ENCODE assay signal across 19 cellular contexts in the genomic region with DNA sequence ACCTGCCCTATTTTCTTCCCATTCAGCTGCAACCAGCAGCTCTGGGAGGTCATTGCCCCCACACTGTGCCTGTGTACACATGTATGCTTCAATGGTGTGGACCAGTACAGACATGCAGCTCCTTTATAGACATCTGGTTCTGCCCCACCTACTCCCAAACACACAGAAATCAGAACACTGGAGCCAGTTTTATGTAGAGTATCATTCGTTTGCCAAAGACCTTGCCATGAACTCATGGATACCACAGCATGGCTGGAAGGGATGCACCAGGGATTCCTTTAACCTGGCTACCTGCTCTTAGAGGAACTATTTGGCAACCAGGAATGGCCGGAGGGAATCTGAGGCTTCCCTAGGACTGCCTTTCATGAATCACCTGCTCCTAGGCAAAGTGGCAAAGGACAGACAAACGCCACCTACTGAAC.
DNase-seq lines count a peak whose midpoint lies in the region; ATAC-seq and TF ChIP-seq lines count a peak whose summit lies in the region.
"Had no signal": no experiment of that assay in that cellular context is flagged by ENCODE, and none has a peak within 500 bp of the region (broad histone marks: within the 10 kb centered on the region; RNA-seq: fewer than 3 reads in every experiment).

No MANE protein-coding gene starts in this region.

- H3K27me3 ChIP-seq in right atrium auricular region (no peaks in the 10 kb centered on the region), heart left ventricle (no peaks in the 10 kb centered on the region)

- no peak for TF ChIP-seq POLR2A in heart left ventricle (IDR thresholded peaks at IDR 0.05)

- H3K4me3 ChIP-seq in right atrium auricular region (no peak overlapping the region), heart left ventricle (no peak overlapping the region)

- H3K27me3 Mint-ChIP-seq in osteocyte (ENCODE audit: unreplicated experiment) (no peaks in the 10 kb centered on the region), natural killer cell (ENCODE audit: low read depth in 2 of 2) (no peaks in the 10 kb centered on the region)
- H3K27me3 Mint-ChIP-seq: CD4-positive, alpha-beta memory T cell; memory B cell; natural killer cell treated with Interleukin-12 subunit alpha and Interleukin-12 subunit beta and Interleukin-15 and Interleukin-18, amount 100 ng/mL, for 72 hours; stimulated activated memory B cell treated with anti-CD40 and anti-IgM and Interleukin-4, amounts not matched to agents 10 μg/mL and 1 μg/mL and 100 μg/mL, for 72 hours had no signal

- H3K4me1 Mint-ChIP-seq in osteocyte (ENCODE audit: unreplicated experiment), result peaks cover 93% of the 10 kb centered on the region
- H3K4me1 Mint-ChIP-seq in natural killer cell, result peaks cover 0 to 22% of the 10 kb centered on the region in 2 donors
- H3K4me1 Mint-ChIP-seq: CD4-positive, alpha-beta memory T cell; memory B cell had no signal

- DNase-seq in right atrium auricular region (ENCODE audit: low spot score), result no peak
- no peak for DNase-seq in heart left ventricle
- DNase-seq in epithelial cell of prostate (ENCODE audit: low read depth, low spot score), result peak; percentile 60
- DNase-seq in osteocyte (ENCODE audit: extremely low spot score, unreplicated experiment), result no peak
- no peak for DNase-seq in NK-92 (lab: John Stamatoyannopoulos, UW; ENCODE audit: unreplicated experiment)
- no peak for DNase-seq in occipital lobe (lab: John Stamatoyannopoulos, UW)
- no peak for DNase-seq in NCI-H446 treated with DMSO at 0.1 percent for 48 hours (lab: John Stamatoyannopoulos, UW)
- DNase-seq in natural killer cell, result no peak
- DNase-seq: activated naive CD4-positive, alpha-beta T cell treated with Interleukin-2 at 50 U/mL for 16 hours; activated T-cell treated with anti-CD3 and anti-CD28 coated beads for 4 hours; anterior cingulate cortex; CD4-positive, alpha-beta memory T cell; EL; NCI-H1436; NCI-H526 treated with DMSO at 0.1 percent for 48 hours had no signal

- ATAC-seq in heart left ventricle, result no peak
- ATAC-seq in natural killer cell, result no peak
- ATAC-seq: natural killer cell treated with Interleukin-12 subunit alpha and Interleukin-12 subunit beta and Interleukin-15 and Interleukin-18, amount 100 ng/mL, for 72 hours; SK-N-SH treated with all-trans-retinoic acid at 6 μM for 48 hours; stimulated activated memory B cell treated with anti-CD40 and anti-IgM and Interleukin-4, amounts not matched to agents 10 μg/mL and 1 μg/mL and 100 μg/mL, for 72 hours had no signal

- intact Hi-C loops in heart left ventricle (cut with DNase I), result loop anchor here in 3 of 10 donors (5.0 to 10.0 kb wide), 3 partner anchors 35 to 60 kb away; partner anchors contain the start of gene ZFHX3 (in 2 of the 3)
- intact Hi-C loops in natural killer cell (cut with micrococcal nuclease), result no loop called here

- H3K9me3 Mint-ChIP-seq in osteocyte (ENCODE audit: unreplicated experiment), result no peaks in the 10 kb centered on the region
- H3K9me3 Mint-ChIP-seq in natural killer cell, result no peaks in the 10 kb centered on the region
- H3K9me3 Mint-ChIP-seq: memory B cell; natural killer cell treated with Interleukin-12 subunit alpha and Interleukin-12 subunit beta and Interleukin-15 and Interleukin-18, amount 100 ng/mL, for 72 hours; stimulated activated memory B cell treated with anti-CD40 and anti-IgM and Interleukin-4, amounts not matched to agents 10 μg/mL and 1 μg/mL and 100 μg/mL, for 72 hours had no signal

- H3K36me3 Mint-ChIP-seq in osteocyte (ENCODE audit: unreplicated experiment), result no peaks in the 10 kb centered on the region
- no peaks in the 10 kb centered on the region for H3K36me3 Mint-ChIP-seq in natural killer cell
- H3K36me3 Mint-ChIP-seq: CD4-positive, alpha-beta memory T cell; memory B cell; natural killer cell treated with Interleukin-12 subunit alpha and Interleukin-12 subunit beta and Interleukin-15 and Interleukin-18, amount 100 ng/mL, for 72 hours; stimulated activated memory B cell treated with anti-CD40 and anti-IgM and Interleukin-4, amounts not matched to agents 10 μg/mL and 1 μg/mL and 100 μg/mL, for 72 hours had no signal

- 90 to 94% (median 92%) methylated on average over 3 of the region's 3 CpGs for WGBS in heart left ventricle, 4 donors

- H3K4me1 ChIP-seq in right atrium auricular region (peaks cover 0 to 76% of the 10 kb centered on the region in 2 donors), heart left ventricle (peaks cover 15 to 98% (median 67%) of the 10 kb centered on the region in 12 donors)

- H3K36me3 ChIP-seq in right atrium auricular region, result no peaks in the 10 kb centered on the region
- H3K36me3 ChIP-seq in heart left ventricle, result no peaks in the 10 kb centered on the region

- TF ChIP-seq CTCF in right atrium auricular region (IDR thresholded peaks at IDR 0.05), result no peak
- TF ChIP-seq CTCF in heart left ventricle (IDR thresholded peaks at IDR 0.05), result no peak
- TF ChIP-seq CTCF in osteocyte (IDR thresholded peaks at IDR 0.05), result no peak
- no peak for TF ChIP-seq CTCF in natural killer cell (IDR thresholded peaks at IDR 0.05)

- H3K27ac ChIP-seq in right atrium auricular region, result peak overlapping the region; percentile 71 to 83
- peak overlapping the region in 3 of 12 donors; percentile 80 to 89 (median 84) for H3K27ac ChIP-seq in heart left ventricle
- peak overlapping the region; percentile 97 for H3K27ac ChIP-seq in epithelial cell of prostate

- H3K9me3 ChIP-seq in right atrium auricular region (no peaks in the 10 kb centered on the region), heart left ventricle (no peaks in the 10 kb centered on the region)

- H3K27ac Mint-ChIP-seq in osteocyte (ENCODE audit: unreplicated experiment) (peak overlapping the region; percentile 95), natural killer cell (no peak overlapping the region)
- H3K27ac Mint-ChIP-seq: CD4-positive, alpha-beta memory T cell; memory B cell; natural killer cell treated with Interleukin-12 subunit alpha and Interleukin-12 subunit beta and Interleukin-15 and Interleukin-18, amount 100 ng/mL, for 72 hours; stimulated activated memory B cell treated with anti-CD40 and anti-IgM and Interleukin-4, amounts not matched to agents 10 μg/mL and 1 μg/mL and 100 μg/mL, for 72 hours had no signal

- H3K4me3 Mint-ChIP-seq in osteocyte (ENCODE audit: unreplicated experiment), result no peak overlapping the region
- no peak overlapping the region for H3K4me3 Mint-ChIP-seq in natural killer cell
- H3K4me3 Mint-ChIP-seq: CD4-positive, alpha-beta memory T cell; memory B cell; natural killer cell treated with Interleukin-12 subunit alpha and Interleukin-12 subunit beta and Interleukin-15 and Interleukin-18, amount 100 ng/mL, for 72 hours; stimulated activated memory B cell treated with anti-CD40 and anti-IgM and Interleukin-4, amounts not matched to agents 10 μg/mL and 1 μg/mL and 100 μg/mL, for 72 hours had no signal
